Comparison of ENCODE assay signal across 1 cellular context in the genomic region with DNA sequence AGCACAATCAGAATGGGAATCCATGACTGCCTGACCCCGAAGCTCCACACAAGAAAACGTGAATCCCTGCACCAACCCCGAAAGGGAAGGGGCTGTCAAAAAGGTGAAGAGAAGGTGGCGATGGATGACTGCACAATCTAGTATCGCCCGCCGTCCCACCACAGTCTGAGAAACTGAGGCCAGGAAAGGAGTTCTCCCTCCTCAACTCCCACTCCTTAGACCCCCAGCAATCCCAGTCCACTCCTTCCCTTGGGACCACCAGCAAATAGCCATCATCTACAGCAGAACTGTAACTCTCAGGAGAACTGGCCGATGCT.
TF ChIP-seq lines count a peak whose summit lies in the region.

No MANE protein-coding gene starts in this region.

TF ChIP-seq in K562, 482 proteins besides CTCF, POLR2A, EP300 and RAD21:
- TF ChIP-seq, protein P1, sequence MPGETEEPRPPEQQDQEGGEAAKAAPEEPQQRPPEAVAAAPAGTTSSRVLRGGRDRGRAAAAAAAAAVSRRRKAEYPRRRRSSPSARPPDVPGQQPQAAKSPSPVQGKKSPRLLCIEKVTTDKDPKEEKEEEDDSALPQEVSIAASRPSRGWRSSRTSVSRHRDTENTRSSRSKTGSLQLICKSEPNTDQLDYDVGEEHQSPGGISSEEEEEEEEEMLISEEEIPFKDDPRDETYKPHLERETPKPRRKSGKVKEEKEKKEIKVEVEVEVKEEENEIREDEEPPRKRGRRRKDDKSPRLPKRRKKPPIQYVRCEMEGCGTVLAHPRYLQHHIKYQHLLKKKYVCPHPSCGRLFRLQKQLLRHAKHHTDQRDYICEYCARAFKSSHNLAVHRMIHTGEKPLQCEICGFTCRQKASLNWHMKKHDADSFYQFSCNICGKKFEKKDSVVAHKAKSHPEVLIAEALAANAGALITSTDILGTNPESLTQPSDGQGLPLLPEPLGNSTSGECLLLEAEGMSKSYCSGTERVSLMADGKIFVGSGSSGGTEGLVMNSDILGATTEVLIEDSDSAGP (CRISPR knock-in tag; IDR thresholded peaks at IDR 0.05) = 0 out of 2 replicates have a peak, but pooled peaks have one; percentile 9
- TF ChIP-seq MED1 (CRISPR knock-in tag; IDR thresholded peaks at IDR 0.05; ENCODE audit: borderline replicate concordance) (0 out of 2 replicates have a peak, but pooled peaks have one; percentile 34), RBFOX2 (IDR thresholded peaks at IDR 0.05; ENCODE audit: low read depth, low read length) (no peak), YY1 (IDR thresholded peaks at IDR 0.05; ENCODE audit: borderline replicate concordance in 1 of 3, control insufficient read depth in 1 of 3, extremely low read depth in 1 of 3, insufficient read depth in 3 of 3, insufficient read length in 1 of 3, insufficient replicate concordance in 2 of 3, low read depth in 1 of 3, low read length in 2 of 3) (peak in 1 of 3 experiments; percentile 37), ATF7 (IDR thresholded peaks at IDR 0.05) (no peak), CHD1 (IDR thresholded peaks at IDR 0.05; ENCODE audit: low read length) (peak; percentile 81), ZNF384 (IDR thresholded peaks at IDR 0.05; ENCODE audit: low read depth, low read length) (no peak), ZNF764 (CRISPR knock-in tag; IDR thresholded peaks at IDR 0.05; ENCODE audit: low read depth) (no peak), CSDE1 (IDR thresholded peaks at IDR 0.05) (no peak), ZBTB1 (CRISPR knock-in tag; IDR thresholded peaks at IDR 0.05; ENCODE audit: borderline replicate concordance, low read depth) (no peak), ZNF23 (CRISPR knock-in tag; IDR thresholded peaks at IDR 0.05) (no peak), XRCC4 (IDR thresholded peaks at IDR 0.05; ENCODE audit: extremely low read depth, insufficient read depth, insufficient read length) (no peak), KLF13 (tag; IDR thresholded peaks at IDR 0.05; ENCODE audit: borderline replicate concordance, low read depth) (no peak), ILK (tag; IDR thresholded peaks at IDR 0.05; ENCODE audit: borderline replicate concordance, low read depth) (no peak), ZFP30 (CRISPR knock-in tag; IDR thresholded peaks at IDR 0.05; ENCODE audit: borderline replicate concordance) (no peak), ZNF24 (IDR thresholded peaks at IDR 0.05) (no peak), ETV6 (IDR thresholded peaks at IDR 0.05; ENCODE audit: borderline replicate concordance in 1 of 2, low read depth in 2 of 2, low read length in 1 of 2) (no peak), ETV6 (CRISPR knock-in tag; IDR thresholded peaks at IDR 0.05; ENCODE audit: borderline replicate concordance) (no peak), NR3C1 (CRISPR knock-in tag; IDR thresholded peaks at IDR 0.05) (no peak)
- TF ChIP-seq, protein P2, sequence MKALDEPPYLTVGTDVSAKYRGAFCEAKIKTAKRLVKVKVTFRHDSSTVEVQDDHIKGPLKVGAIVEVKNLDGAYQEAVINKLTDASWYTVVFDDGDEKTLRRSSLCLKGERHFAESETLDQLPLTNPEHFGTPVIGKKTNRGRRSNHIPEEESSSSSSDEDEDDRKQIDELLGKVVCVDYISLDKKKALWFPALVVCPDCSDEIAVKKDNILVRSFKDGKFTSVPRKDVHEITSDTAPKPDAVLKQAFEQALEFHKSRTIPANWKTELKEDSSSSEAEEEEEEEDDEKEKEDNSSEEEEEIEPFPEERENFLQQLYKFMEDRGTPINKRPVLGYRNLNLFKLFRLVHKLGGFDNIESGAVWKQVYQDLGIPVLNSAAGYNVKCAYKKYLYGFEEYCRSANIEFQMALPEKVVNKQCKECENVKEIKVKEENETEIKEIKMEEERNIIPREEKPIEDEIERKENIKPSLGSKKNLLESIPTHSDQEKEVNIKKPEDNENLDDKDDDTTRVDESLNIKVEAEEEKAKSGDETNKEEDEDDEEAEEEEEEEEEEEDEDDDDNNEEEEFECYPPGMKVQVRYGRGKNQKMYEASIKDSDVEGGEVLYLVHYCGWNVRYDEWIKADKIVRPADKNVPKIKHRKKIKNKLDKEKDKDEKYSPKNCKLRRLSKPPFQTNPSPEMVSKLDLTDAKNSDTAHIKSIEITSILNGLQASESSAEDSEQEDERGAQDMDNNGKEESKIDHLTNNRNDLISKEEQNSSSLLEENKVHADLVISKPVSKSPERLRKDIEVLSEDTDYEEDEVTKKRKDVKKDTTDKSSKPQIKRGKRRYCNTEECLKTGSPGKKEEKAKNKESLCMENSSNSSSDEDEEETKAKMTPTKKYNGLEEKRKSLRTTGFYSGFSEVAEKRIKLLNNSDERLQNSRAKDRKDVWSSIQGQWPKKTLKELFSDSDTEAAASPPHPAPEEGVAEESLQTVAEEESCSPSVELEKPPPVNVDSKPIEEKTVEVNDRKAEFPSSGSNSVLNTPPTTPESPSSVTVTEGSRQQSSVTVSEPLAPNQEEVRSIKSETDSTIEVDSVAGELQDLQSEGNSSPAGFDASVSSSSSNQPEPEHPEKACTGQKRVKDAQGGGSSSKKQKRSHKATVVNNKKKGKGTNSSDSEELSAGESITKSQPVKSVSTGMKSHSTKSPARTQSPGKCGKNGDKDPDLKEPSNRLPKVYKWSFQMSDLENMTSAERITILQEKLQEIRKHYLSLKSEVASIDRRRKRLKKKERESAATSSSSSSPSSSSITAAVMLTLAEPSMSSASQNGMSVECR (CRISPR knock-in tag; IDR thresholded peaks at IDR 0.05) = no peak; the same call in 1 of the 2 replicates
- TF ChIP-seq, protein P3, sequence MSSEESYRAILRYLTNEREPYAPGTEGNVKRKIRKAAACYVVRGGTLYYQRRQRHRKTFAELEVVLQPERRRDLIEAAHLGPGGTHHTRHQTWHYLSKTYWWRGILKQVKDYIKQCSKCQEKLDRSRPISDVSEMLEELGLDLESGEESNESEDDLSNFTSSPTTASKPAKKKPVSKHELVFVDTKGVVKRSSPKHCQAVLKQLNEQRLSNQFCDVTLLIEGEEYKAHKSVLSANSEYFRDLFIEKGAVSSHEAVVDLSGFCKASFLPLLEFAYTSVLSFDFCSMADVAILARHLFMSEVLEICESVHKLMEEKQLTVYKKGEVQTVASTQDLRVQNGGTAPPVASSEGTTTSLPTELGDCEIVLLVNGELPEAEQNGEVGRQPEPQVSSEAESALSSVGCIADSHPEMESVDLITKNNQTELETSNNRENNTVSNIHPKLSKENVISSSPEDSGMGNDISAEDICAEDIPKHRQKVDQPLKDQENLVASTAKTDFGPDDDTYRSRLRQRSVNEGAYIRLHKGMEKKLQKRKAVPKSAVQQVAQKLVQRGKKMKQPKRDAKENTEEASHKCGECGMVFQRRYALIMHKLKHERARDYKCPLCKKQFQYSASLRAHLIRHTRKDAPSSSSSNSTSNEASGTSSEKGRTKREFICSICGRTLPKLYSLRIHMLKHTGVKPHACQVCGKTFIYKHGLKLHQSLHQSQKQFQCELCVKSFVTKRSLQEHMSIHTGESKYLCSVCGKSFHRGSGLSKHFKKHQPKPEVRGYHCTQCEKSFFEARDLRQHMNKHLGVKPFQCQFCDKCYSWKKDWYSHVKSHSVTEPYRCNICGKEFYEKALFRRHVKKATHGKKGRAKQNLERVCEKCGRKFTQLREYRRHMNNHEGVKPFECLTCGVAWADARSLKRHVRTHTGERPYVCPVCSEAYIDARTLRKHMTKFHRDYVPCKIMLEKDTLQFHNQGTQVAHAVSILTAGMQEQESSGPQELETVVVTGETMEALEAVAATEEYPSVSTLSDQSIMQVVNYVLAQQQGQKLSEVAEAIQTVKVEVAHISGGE (CRISPR knock-in tag; IDR thresholded peaks at IDR 0.05) = 0 out of 6 replicates have a peak, but pooled peaks of 1 of the 3 experiments have one; percentile 81
- TF ChIP-seq, protein P4, sequence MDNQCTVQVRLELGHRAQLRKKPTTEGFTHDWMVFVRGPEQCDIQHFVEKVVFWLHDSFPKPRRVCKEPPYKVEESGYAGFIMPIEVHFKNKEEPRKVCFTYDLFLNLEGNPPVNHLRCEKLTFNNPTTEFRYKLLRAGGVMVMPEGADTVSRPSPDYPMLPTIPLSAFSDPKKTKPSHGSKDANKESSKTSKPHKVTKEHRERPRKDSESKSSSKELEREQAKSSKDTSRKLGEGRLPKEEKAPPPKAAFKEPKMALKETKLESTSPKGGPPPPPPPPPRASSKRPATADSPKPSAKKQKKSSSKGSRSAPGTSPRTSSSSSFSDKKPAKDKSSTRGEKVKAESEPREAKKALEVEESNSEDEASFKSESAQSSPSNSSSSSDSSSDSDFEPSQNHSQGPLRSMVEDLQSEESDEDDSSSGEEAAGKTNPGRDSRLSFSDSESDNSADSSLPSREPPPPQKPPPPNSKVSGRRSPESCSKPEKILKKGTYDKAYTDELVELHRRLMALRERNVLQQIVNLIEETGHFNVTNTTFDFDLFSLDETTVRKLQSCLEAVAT (IDR thresholded peaks at IDR 0.05) = 0 out of 4 replicates have a peak, but pooled peaks of 1 of the 2 experiments have one; percentile 8
